Comparison of ENCODE assay signal across 8 cellular contexts in genomic region chr11:117823294-117823940, GRCh38. TPM values are rescaled to one million over a fixed set of nuclear protein-coding genes. Genes with fewer than 3 reads are reported as not detected.
DNase-seq lines count a peak whose midpoint lies in the region; ATAC-seq and TF ChIP-seq lines count a peak whose summit lies in the region.

No MANE protein-coding gene starts in this region.

- peak overlapping the region; percentile 76 for H2AFZ ChIP-seq in IMR-90 (replicated peaks; ENCODE audit: low read length, poor library complexity)

- H3K9me3 ChIP-seq in BLaER1 treated with 17β-estradiol and CSF1 and Interleukin-3, amounts not matched to agents 10 nM and 100 nM (replicated peaks in 1 of 11) = no peaks in the 10 kb centered on the region
- H3K9me3 ChIP-seq in IMR-90 (ENCODE audit: control insufficient read depth, insufficient read depth, low read length) (no peaks in the 10 kb centered on the region), right lobe of liver (no peaks in the 10 kb centered on the region)

- H3K4me2 ChIP-seq in BLaER1 treated with 17β-estradiol and CSF1 and Interleukin-3, amounts not matched to agents 10 nM and 100 nM = peak overlapping the region; percentile 75 to 98 (median 93)
- H3K4me2 ChIP-seq in IMR-90 (ENCODE audit: low read depth, low read length) = no peak overlapping the region

- TF ChIP-seq POLR2A in IMR-90 (IDR thresholded peaks at IDR 0.05; ENCODE audit: low read depth, low read length) (no peak), right lobe of liver (IDR thresholded peaks at IDR 0.05) (no peak)

- peak overlapping the region; percentile 75 for H3K27ac Mint-ChIP-seq in activated naive CD8-positive, alpha-beta T cell

- no peak overlapping the region for H2BK120ac ChIP-seq in IMR-90 (ENCODE audit: low read depth, low read length)

- no peaks in the 10 kb centered on the region for H3K9me3 Mint-ChIP-seq in activated naive CD8-positive, alpha-beta T cell (ENCODE audit: low read depth)

- H3K56ac ChIP-seq in IMR-90 (ENCODE audit: extremely low read depth, insufficient read depth, low read length) = no peak overlapping the region

- no peak overlapping the region for H2AK5ac ChIP-seq in IMR-90 (ENCODE audit: low read depth, low read length)

- no peaks in the 10 kb centered on the region for H3K36me3 ChIP-seq in BLaER1 treated with 17β-estradiol and CSF1 and Interleukin-3, amounts not matched to agents 10 nM and 100 nM
- H3K36me3 ChIP-seq in IMR-90 (ENCODE audit: control insufficient read depth, insufficient read depth, low read length) = no peaks in the 10 kb centered on the region
- H3K36me3 ChIP-seq in right lobe of liver = no peaks in the 10 kb centered on the region

- dilution Hi-C loops in IMR-90 (cut with HindIII; ENCODE audit: low sequenced_read_pairs, unreplicated experiment) = no loop called here

- in situ Hi-C loops in IMR-90 (cut with MboI; ENCODE audit: low sequenced_read_pairs) = no loop called here

- no peak for TF ChIP-seq RAD21 in IMR-90 (IDR thresholded peaks at IDR 0.05; ENCODE audit: low read length)

- H3K18ac ChIP-seq in IMR-90 (ENCODE audit: low read depth, low read length) = no peak overlapping the region

- H3K27me3 Mint-ChIP-seq in activated naive CD8-positive, alpha-beta T cell = no peaks in the 10 kb centered on the region

- no peak overlapping the region for H2BK5ac ChIP-seq in IMR-90 (ENCODE audit: low read depth, low read length, poor library complexity, severe bottlenecking)

- H4K5ac ChIP-seq in IMR-90 (ENCODE audit: low read depth, low read length) = no peak overlapping the region

- H3K9me1 ChIP-seq in IMR-90 (ENCODE audit: insufficient read depth, low read length) = no peaks in the 10 kb centered on the region

- DNase-seq in IMR-90 (no peak), right lobe of liver (peak in 2 of 3 donors; percentile 45 to 61), NCI-H1930 (lab: John Stamatoyannopoulos, UW) (no peak), ecto neural progenitor cell (ENCODE audit: low spot score) (no peak), LoVo (ENCODE audit: low spot score) (no peak)

- no peak overlapping the region for H2BK15ac ChIP-seq in IMR-90 (ENCODE audit: low read depth, low read length)

- no peaks in the 10 kb centered on the region for H3K36me3 Mint-ChIP-seq in activated naive CD8-positive, alpha-beta T cell

- peak overlapping the region; percentile 19 for H2AK9ac ChIP-seq in IMR-90 (replicated peaks; ENCODE audit: low read depth, low read length, poor library complexity)

- no peak overlapping the region for H2BK20ac ChIP-seq in IMR-90 (ENCODE audit: low read depth, low read length)

- no TSS peak for BruUV-seq in IMR-90 (replicated peaks; lab: Mats Ljungman, UMichigan)

- H3K27ac ChIP-seq in BLaER1 treated with 17β-estradiol and CSF1 and Interleukin-3, amounts not matched to agents 10 nM and 100 nM = peak overlapping the region; percentile 72 to 89 (median 87)
- no peak overlapping the region for H3K27ac ChIP-seq in IMR-90 (ENCODE audit: insufficient read depth, low read length)
- H3K27ac ChIP-seq in right lobe of liver = peak overlapping the region; percentile 36 to 70 (median 45)

- H3K4me1 ChIP-seq in BLaER1 treated with 17β-estradiol and CSF1 and Interleukin-3, amounts not matched to agents 10 nM and 100 nM = peaks cover 79 to 97% (median 93%) of the 10 kb centered on the region in 10 experiments
- peaks cover 3% of the 10 kb centered on the region; the same call in 1 of the 2 replicates for H3K4me1 ChIP-seq in IMR-90 (ENCODE audit: control insufficient read depth, insufficient read depth, low read length)
- no peaks in the 10 kb centered on the region for H3K4me1 ChIP-seq in right lobe of liver

- peak overlapping the region in 7 of 10 experiments; percentile 2 to 48 (median 31); a peak in 10 of 20 replicates for H3K4me3 ChIP-seq in BLaER1 treated with 17β-estradiol and CSF1 and Interleukin-3, amounts not matched to agents 10 nM and 100 nM
- H3K4me3 ChIP-seq in IMR-90 (ENCODE audit: insufficient read depth, low read depth, low read length) (no peak overlapping the region), right lobe of liver (peak overlapping the region in 1 of 3 donors; percentile 6)

- no peak overlapping the region for H3K4ac ChIP-seq in IMR-90 (ENCODE audit: low read depth, low read length)

- no peaks in the 10 kb centered on the region for H3K79me1 ChIP-seq in IMR-90 (ENCODE audit: low read depth in 1 of 2, low read length in 2 of 2)

- H4K20me1 ChIP-seq in BLaER1 treated with 17β-estradiol and CSF1 and Interleukin-3, amounts not matched to agents 10 nM and 100 nM = no peaks in the 10 kb centered on the region
- no peaks in the 10 kb centered on the region for H4K20me1 ChIP-seq in IMR-90 (ENCODE audit: insufficient read depth, low read length)

- intact Hi-C loops in IMR-90 (cut with micrococcal nuclease) (no loop called here), right lobe of liver (cut with DNase I) (no loop called here)

- CTCF ChIA-PET in IMR-90 (lab: Yijun Ruan, JAX) = interaction anchor here (0.9 kb wide), 1 partner anchor 22 kb away, joined by 3 read pairs; no protein-coding TSS in a partner anchor

- no peak overlapping the region for H4K8ac ChIP-seq in IMR-90 (ENCODE audit: low read depth in 2 of 2, low read length in 2 of 2)

- ATAC-seq in IMR-90 (ENCODE audit: low read depth) (no peak), right lobe of liver (peak; percentile 20 to 27 (median 24)), GM21619 (IDR thresholded peaks at IDR 0.05; ENCODE audit: unreplicated experiment) (no peak)

- H3K4me1 Mint-ChIP-seq in activated naive CD8-positive, alpha-beta T cell (ENCODE audit: low read depth) = peaks cover 64% of the 10 kb centered on the region

- H3K27me3 ChIP-seq in BLaER1 treated with 17β-estradiol and CSF1 and Interleukin-3, amounts not matched to agents 10 nM and 100 nM = no peaks in the 10 kb centered on the region
- H3K27me3 ChIP-seq in IMR-90 (ENCODE audit: control insufficient read depth, insufficient read depth, low read length) (peaks cover 2% of the 10 kb centered on the region; the same call in 1 of the 2 replicates), right lobe of liver (no peaks in the 10 kb centered on the region)

- POLR2A ChIA-PET in IMR-90 (lab: Charles Lee; ENCODE audit: unreplicated experiment) = no interaction called here

- no peak overlapping the region for H4K91ac ChIP-seq in IMR-90 (ENCODE audit: insufficient read depth, low read depth, low read length)

- H3K14ac ChIP-seq in IMR-90 (replicated peaks; ENCODE audit: low read depth, low read length) = no peak overlapping the region

- peak overlapping the region; percentile 61 for H3K4me3 Mint-ChIP-seq in activated naive CD8-positive, alpha-beta T cell

- 59% methylated on average over 14 of the region's 18 CpGs; no CpG with 5 or more reads in 1 of the 2 experiments for WGBS in IMR-90 (ENCODE audit: extremely low coverage in 2 of 2, insufficient read length in 1 of 2), 2 experiments
- 23% methylated on average over 4 of the region's 18 CpGs for WGBS in right lobe of liver (ENCODE audit: insufficient coverage, low coverage, low lambda C conversion rate, missing lambda C conversion rate)

- no peak overlapping the region for H3K23ac ChIP-seq in IMR-90 (ENCODE audit: low read depth, low read length)

- peak overlapping the region; percentile 62 to 81 (median 76) for H3K9ac ChIP-seq in BLaER1 treated with 17β-estradiol and CSF1 and Interleukin-3, amounts not matched to agents 10 nM and 100 nM
- H3K9ac ChIP-seq in IMR-90 (ENCODE audit: low read depth, low read length) = no peak overlapping the region

- no peak for TF ChIP-seq CTCF in IMR-90 (conservative IDR thresholded peaks at IDR 0.05; ENCODE audit: low read depth, low read length)
- peak in 2 of 4 donors; percentile 8 to 21 for TF ChIP-seq CTCF in right lobe of liver (IDR thresholded peaks at IDR 0.05)

TF ChIP-seq in IMR-90, 13 proteins besides CTCF, POLR2A, EP300 and RAD21:
- no peak for TF ChIP-seq ELK1 (IDR thresholded peaks at IDR 0.05; ENCODE audit: borderline replicate concordance, low read depth, low read length)

RNA-seq across cellular contexts. Expression of gene FXYD2, which starts 1.1 kb away (rescaled TPM):
- total RNA-seq in IMR-90 (2012; rRNA removed) = not detected in 2 replicates
- 0.09 TPM in 1 of 2 replicates, not detected in the other for polyA plus RNA-seq in IMR-90 (2012; rRNA removed)
- polyA plus RNA-seq in IMR-90 (2012; cell fraction: cytosol; rRNA removed) = not detected in 2 replicates
- polyA plus RNA-seq in IMR-90 (2012; cell fraction: nucleus; rRNA removed; ENCODE audit: low replicate concordance) = 0.04 and 0.07 TPM in 2 replicates
- 10 to 100 TPM in 5 of 6 experiments, 1 to 10 TPM in 1; 9.3 to 13.7 (median 11.4) TPM for total RNA-seq in right lobe of liver

RNA-seq across cellular contexts. Expression of gene DSCAML1, which starts 26.4 kb away (rescaled TPM):
- total RNA-seq in IMR-90 (2012; rRNA removed) (not detected in 2 replicates), right lobe of liver (under 1 TPM in 5 of 6 experiments, not detected in 1; 0.06 to 0.92 (median 0.22) TPM)
- polyA plus RNA-seq in IMR-90 (2012; rRNA removed) = not detected in 2 replicates
- not detected in 2 replicates for polyA plus RNA-seq in IMR-90 (2012; cell fraction: cytosol; rRNA removed)
- not detected in 2 replicates for polyA plus RNA-seq in IMR-90 (2012; cell fraction: nucleus; rRNA removed; ENCODE audit: low replicate concordance)

RNA-seq across cellular contexts. Expression of gene FXYD6, which starts 53.0 kb away (rescaled TPM):
- not detected in 2 replicates for total RNA-seq in IMR-90 (2012; rRNA removed)
- 0.32 and 0.36 TPM in 2 replicates for polyA plus RNA-seq in IMR-90 (2012; rRNA removed)
- polyA plus RNA-seq in IMR-90 (2012; cell fraction: cytosol; rRNA removed) = 0.12 TPM in 1 of 2 replicates, not detected in the other
- polyA plus RNA-seq in IMR-90 (2012; cell fraction: nucleus; rRNA removed; ENCODE audit: low replicate concordance) = 0.07 and 0.13 TPM in 2 replicates
- 10 to 100 TPM in 2 of 6 experiments, 1 to 10 TPM in 4; 4.9 to 14.4 (median 8.9) TPM for total RNA-seq in right lobe of liver

Comparison
In these comparisons a context has a peak if more than half of its experiments do, and no peak if none do; other contexts are left out.
1. ATAC-seq: peak in right lobe of liver (4 of 4); none in IMR-90 (single experiment) and GM21619 (single experiment).
2. DNase-seq: peak in right lobe of liver (2 of 3); none in IMR-90 (single experiment), NCI-H1930 (0 of 2), ecto neural progenitor cell (single experiment) and LoVo (single experiment).
3. RNA of gene FXYD2, which starts 1.1 kb away (total RNA-seq): 9.3 to 13.7 TPM in right lobe of liver; not detected in IMR-90; every median in the first group is over 10 times any median in the second.